16 cellular contexts compared by ENCODE assay signal in genomic region chr10:50387736-50388081, GRCh38.
DNase-seq lines count a peak whose midpoint lies in the region; ATAC-seq and TF ChIP-seq lines count a peak whose summit lies in the region.
"Had no signal": no experiment of that assay in that cellular context is flagged by ENCODE, and none has a peak within 500 bp of the region (broad histone marks: within the 10 kb centered on the region; RNA-seq: fewer than 3 reads in every experiment).

No MANE protein-coding gene starts in this region.

- H2AFZ ChIP-seq in OCI-LY7 (ENCODE audit: low read length) = no peak overlapping the region

- no peaks in the 10 kb centered on the region for H4K20me1 ChIP-seq in OCI-LY7 (ENCODE audit: insufficient read depth, low read length)

- H3K4me1 ChIP-seq in OCI-LY7 (ENCODE audit: insufficient read depth, low read length, poor library complexity, severe bottlenecking) (peaks cover 20% of the 10 kb centered on the region), sigmoid colon (peaks cover 0 to 16% (median 2%) of the 10 kb centered on the region in 4 donors)
- H3K4me1 ChIP-seq: breast epithelium had no signal

- peak overlapping the region; percentile 33 for H3K4me2 ChIP-seq in OCI-LY7 (ENCODE audit: low read length)

- H3K4me3 ChIP-seq in OCI-LY7 (ENCODE audit: low read depth, low read length, poor library complexity, severe bottlenecking) = no peak overlapping the region
- no peak overlapping the region for H3K4me3 ChIP-seq in sigmoid colon
- H3K4me3 ChIP-seq: breast epithelium, lung, ovary had no signal

- no peak overlapping the region for H3K27ac ChIP-seq in OCI-LY7 (ENCODE audit: low read depth, low read length, poor library complexity, severe bottlenecking)
- no peak overlapping the region for H3K27ac ChIP-seq in sigmoid colon
- H3K27ac ChIP-seq: breast epithelium, ovary had no signal

- intact Hi-C loops in OCI-LY7 (cut with micrococcal nuclease; ENCODE audit: unreplicated experiment) (no loop called here), sigmoid colon (cut with DNase I) (no loop called here), left cardiac atrium (cut with DNase I) (no loop called here)

- no peaks in the 10 kb centered on the region for H3K9me2 ChIP-seq in OCI-LY7 (ENCODE audit: insufficient read depth, low read length)

- CTCF ChIA-PET in OCI-LY7 (lab: Charles Lee; ENCODE audit: unreplicated experiment) = no interaction called here

- ATAC-seq in GM18505 (IDR thresholded peaks at IDR 0.05; ENCODE audit: unreplicated experiment) (peak; percentile 60), GM19438 (IDR thresholded peaks at IDR 0.05; ENCODE audit: low read depth, unreplicated experiment) (peak; percentile 54), HG02938 (IDR thresholded peaks at IDR 0.05; ENCODE audit: unreplicated experiment) (peak; percentile 65), left cardiac atrium (no peak)

- DNase-seq in OCI-LY7 (ENCODE audit: low spot score) = peak; percentile 18
- DNase-seq in activated naive CD4-positive, alpha-beta T cell treated with Interleukin-2 at 50 U/mL for 16 hours = no peak
- DNase-seq in sigmoid colon = no peak
- DNase-seq in NCI-H1930 (lab: John Stamatoyannopoulos, UW) = no peak
- DNase-seq in left cardiac atrium = no peak
- DNase-seq: C1 segment of cervical spinal cord; head of caudate nucleus; NCI-H2227 treated with DMSO at 0.1 percent for 48 hours; ovary; RPMI8226; stimulated activated naive CD4-positive, alpha-beta T cell had no signal

- H3K79me2 ChIP-seq in OCI-LY7 (ENCODE audit: insufficient read depth, low read depth, low read length) = 0 out of 2 replicates have a peak, but pooled peaks cover 9% of the 10 kb centered on the region

- WGBS in sigmoid colon, 2 donors = 58 to 92% methylated on average over 2 of the region's 2 CpGs

- TF ChIP-seq EP300 in sigmoid colon (IDR thresholded peaks at IDR 0.05) = no peak

- H3K27me3 ChIP-seq in sigmoid colon = no peaks in the 10 kb centered on the region
- H3K27me3 ChIP-seq: breast epithelium, ovary had no signal

- TF ChIP-seq CTCF in OCI-LY7 (conservative IDR thresholded peaks at IDR 0.05; ENCODE audit: low read length) = no peak
- TF ChIP-seq CTCF in sigmoid colon (IDR thresholded peaks at IDR 0.05) = no peak

- H3K9me3 ChIP-seq in OCI-LY7 (ENCODE audit: low read length) (no peaks in the 10 kb centered on the region), sigmoid colon (no peaks in the 10 kb centered on the region)
- H3K9me3 ChIP-seq: breast epithelium, ovary had no signal

- TF ChIP-seq POLR2A in GM18505 (IDR thresholded peaks at IDR 0.05; ENCODE audit: borderline replicate concordance, extremely low read depth, insufficient read depth, insufficient read length) (no peak), sigmoid colon (IDR thresholded peaks at IDR 0.05) (no peak)

- no peaks in the 10 kb centered on the region for H3K36me3 ChIP-seq in OCI-LY7 (ENCODE audit: insufficient read depth, low read length)
- no peaks in the 10 kb centered on the region for H3K36me3 ChIP-seq in sigmoid colon
- H3K36me3 ChIP-seq: breast epithelium, ovary had no signal

- BruUV-seq in OCI-LY7 (replicated peaks; lab: Mats Ljungman, UMichigan) = no TSS peak

- POLR2A ChIA-PET in OCI-LY7 (lab: Charles Lee) = interaction anchor here (0.5 to 3.5 kb wide), 9 partner anchors 10 to 83 kb away, joined by 3 to 13 read pairs (median 8); no protein-coding TSS in a partner anchor

Comparison
In these comparisons a context has a peak if more than half of its experiments do, and no peak if none do; other contexts are left out.
1. ATAC-seq: peak in GM18505 (single experiment), GM19438 (single experiment) and HG02938 (single experiment); none in left cardiac atrium (0 of 2).